ENCODE assay signal across 10 cellular contexts in genomic region chr12:115946867-115947695, GRCh38.
DNase-seq lines count a peak whose midpoint lies in the region; ATAC-seq, FAIRE-seq and TF ChIP-seq lines count a peak whose summit lies in the region.
"Had no signal": no experiment of that assay in that cellular context is flagged by ENCODE, and none has a peak within 500 bp of the region (broad histone marks: within the 10 kb centered on the region; RNA-seq: fewer than 3 reads in every experiment).

No MANE protein-coding gene starts in this region.

- H3K4me3 ChIP-seq in IMR-90 (ENCODE audit: insufficient read depth, low read depth, low read length), result no peak overlapping the region
- no peak overlapping the region for H3K4me3 ChIP-seq in K562
- H3K4me3 ChIP-seq in mesendoderm (ENCODE audit: low read length), result no peak overlapping the region

- H3K9me1 ChIP-seq in IMR-90 (ENCODE audit: insufficient read depth, low read length) (no peaks in the 10 kb centered on the region; the same call in 1 of the 2 replicates), K562 (ENCODE audit: control insufficient read depth, insufficient read depth, low read length) (no peaks in the 10 kb centered on the region)

- peak; percentile 16 for DNase-seq in EL
- DNase-seq in IMR-90, result peak; percentile 10
- DNase-seq in K562 (ENCODE audit: extremely low read depth in 1 of 4, low spot score in 3 of 4), result peak; percentile 34 to 56 (median 48)
- peak; percentile 17 for DNase-seq in mesendoderm
- no peak for DNase-seq in omental fat pad (ENCODE audit: low spot score)
- no peak for DNase-seq in NCI-H128 (lab: John Stamatoyannopoulos, UW; ENCODE audit: unreplicated experiment)
- DNase-seq: mesenchymal stem cell, NCI-H226 had no signal

- TF ChIP-seq EP300 in K562 (IDR thresholded peaks at IDR 0.05; ENCODE audit: low read length), result no peak

- BruUV-seq in IMR-90 (replicated peaks; lab: Mats Ljungman, UMichigan) (no TSS peak), K562 (replicated peaks; lab: Mats Ljungman, UMichigan) (no TSS peak)

- H3K27me3 ChIP-seq in IMR-90 (ENCODE audit: control insufficient read depth, insufficient read depth, low read length), result no peaks in the 10 kb centered on the region
- no peaks in the 10 kb centered on the region for H3K27me3 ChIP-seq in K562 (ENCODE audit: control insufficient read depth in 2 of 2, insufficient read depth in 2 of 2, low read length in 2 of 2)
- no peaks in the 10 kb centered on the region for H3K27me3 ChIP-seq in mesendoderm (ENCODE audit: insufficient read depth, low read length, poor library complexity)

- H3K23ac ChIP-seq in IMR-90 (ENCODE audit: low read depth, low read length) (no peak overlapping the region), mesendoderm (ENCODE audit: low read length) (no peak overlapping the region)

- TF ChIP-seq POLR2A in IMR-90 (IDR thresholded peaks at IDR 0.05; ENCODE audit: low read depth, low read length) (no peak), K562 (conservative IDR thresholded peaks at IDR 0.05) (no peak)

- H3K36me3 ChIP-seq in IMR-90 (ENCODE audit: control insufficient read depth, insufficient read depth, low read length) (no peaks in the 10 kb centered on the region), K562 (ENCODE audit: control insufficient read depth, insufficient read depth, low read length) (no peaks in the 10 kb centered on the region), mesendoderm (ENCODE audit: control insufficient read depth, insufficient read depth, low read length) (no peaks in the 10 kb centered on the region)

- H3K4me2 ChIP-seq in IMR-90 (ENCODE audit: low read depth, low read length) (no peak overlapping the region), K562 (ENCODE audit: insufficient read depth, low read length) (no peak overlapping the region), mesendoderm (ENCODE audit: low read length) (no peak overlapping the region)

- TF ChIP-seq RAD21 in IMR-90 (IDR thresholded peaks at IDR 0.05; ENCODE audit: low read length), result peak; percentile 45
- peak; percentile 38 to 75 for TF ChIP-seq RAD21 in K562 (CRISPR knock-in tag; conservative IDR thresholded peaks at IDR 0.05 in 1 of 2, IDR thresholded peaks at IDR 0.05 in 1 of 2)

- CTCF ChIA-PET in IMR-90 (lab: Yijun Ruan, JAX) (interaction anchor here (0.6 to 1.3 kb wide), 3 partner anchors 10 to 28 kb away, joined by 3 to 5 read pairs (median 4); no protein-coding TSS in a partner anchor), K562 (lab: Yijun Ruan, JAX; ENCODE audit: low intra/inter-chr PET ratio) (interaction anchor here (0.5 to 0.7 kb wide), 2 partner anchors 83 to 1438 kb away, joined by 3 read pairs; no protein-coding TSS in a partner anchor)

- in situ Hi-C loops in IMR-90 (cut with MboI; ENCODE audit: low sequenced_read_pairs), result no loop called here
- in situ Hi-C loops in K562 (cut with MboI), result loop anchor here (25.0 kb wide), 1 partner anchor 1960 kb away; no protein-coding TSS in a partner anchor

- H3K79me1 ChIP-seq in IMR-90 (ENCODE audit: low read depth in 1 of 2, low read length in 2 of 2) (no peaks in the 10 kb centered on the region), mesendoderm (ENCODE audit: low read length) (no peaks in the 10 kb centered on the region)

- FAIRE-seq in K562 (lab: Jason Lieb, UNC), result peak; percentile 79

- H3K14ac ChIP-seq in IMR-90 (replicated peaks; ENCODE audit: low read depth, low read length), result no peak overlapping the region

- no peaks in the 10 kb centered on the region for H3K9me3 ChIP-seq in IMR-90 (ENCODE audit: control insufficient read depth, insufficient read depth, low read length)
- no peaks in the 10 kb centered on the region for H3K9me3 ChIP-seq in K562 (replicated peaks; ENCODE audit: control insufficient read depth, insufficient read depth, low read depth, low read length)

- H2BK20ac ChIP-seq in IMR-90 (ENCODE audit: low read depth, low read length), result no peak overlapping the region

- H2AK9ac ChIP-seq in IMR-90 (replicated peaks; ENCODE audit: low read depth, low read length, poor library complexity), result no peak overlapping the region

- H3K79me2 ChIP-seq in K562 (ENCODE audit: control insufficient read depth, insufficient read depth, low read length) (no peaks in the 10 kb centered on the region), mesendoderm (ENCODE audit: control insufficient read depth, insufficient read depth, low read length) (no peaks in the 10 kb centered on the region)

- H2BK120ac ChIP-seq in IMR-90 (ENCODE audit: low read depth, low read length) (no peak overlapping the region), mesendoderm (ENCODE audit: low read depth, low read length) (no peak overlapping the region)

- H3K4ac ChIP-seq in IMR-90 (ENCODE audit: low read depth, low read length) (no peak overlapping the region), mesendoderm (ENCODE audit: low read depth, low read length) (no peak overlapping the region)

- H4K91ac ChIP-seq in IMR-90 (ENCODE audit: insufficient read depth, low read depth, low read length), result no peak overlapping the region

- H4K8ac ChIP-seq in IMR-90 (ENCODE audit: low read depth in 2 of 2, low read length in 2 of 2), result no peak overlapping the region
- no peak overlapping the region for H4K8ac ChIP-seq in mesendoderm (ENCODE audit: low read depth, low read length)

- H4K5ac ChIP-seq in IMR-90 (ENCODE audit: low read depth, low read length) (no peak overlapping the region), mesendoderm (ENCODE audit: low read length) (no peak overlapping the region)

- H2BK15ac ChIP-seq in IMR-90 (ENCODE audit: low read depth, low read length) (no peak overlapping the region), mesendoderm (replicated peaks; ENCODE audit: low read depth) (no peak overlapping the region)

- dilution Hi-C loops in IMR-90 (cut with HindIII; ENCODE audit: low sequenced_read_pairs, unreplicated experiment), result no loop called here

- H3K27ac ChIP-seq in IMR-90 (ENCODE audit: insufficient read depth, low read length), result no peak overlapping the region
- no peak overlapping the region for H3K27ac ChIP-seq in K562 (ENCODE audit: extremely low read depth, low read depth, low read length)
- H3K27ac ChIP-seq in mesendoderm (ENCODE audit: low read depth, low read length), result no peak overlapping the region

- H2AK5ac ChIP-seq in IMR-90 (ENCODE audit: low read depth, low read length), result no peak overlapping the region
- no peak overlapping the region for H2AK5ac ChIP-seq in mesendoderm (ENCODE audit: low read length)

- H4K20me1 ChIP-seq in IMR-90 (ENCODE audit: insufficient read depth, low read length) (no peaks in the 10 kb centered on the region), K562 (replicated peaks; ENCODE audit: control insufficient read depth, insufficient read depth, low read length) (no peaks in the 10 kb centered on the region)

- POLR2A ChIA-PET in IMR-90 (lab: Charles Lee; ENCODE audit: unreplicated experiment) (interaction anchor here (0.6 kb wide), 1 partner anchor 731 kb away, joined by 4 read pairs; no protein-coding TSS in a partner anchor), K562 (lab: Yijun Ruan, JAX) (interaction anchor here (0.7 kb wide), 1 partner anchor 666 kb away, joined by 3 read pairs; no protein-coding TSS in a partner anchor)

- no peak overlapping the region for H2AFZ ChIP-seq in IMR-90 (replicated peaks; ENCODE audit: low read length, poor library complexity)
- no peak overlapping the region for H2AFZ ChIP-seq in K562 (ENCODE audit: low read depth, low read length)

- ATAC-seq in IMR-90 (ENCODE audit: low read depth) (peak; percentile 42; the same call in 1 of the 2 replicates), K562 (peak; percentile 38; the same call in 2 of the 3 replicates), GM21360 (IDR thresholded peaks at IDR 0.05; ENCODE audit: unreplicated experiment) (no peak), HG03442 (IDR thresholded peaks at IDR 0.05; ENCODE audit: unreplicated experiment) (no peak), omental fat pad (ENCODE audit: low FRiP score) (no peak)

- H3K4me1 ChIP-seq in IMR-90 (ENCODE audit: control insufficient read depth, insufficient read depth, low read length) (no peaks in the 10 kb centered on the region; the same call in 1 of the 2 replicates), K562 (replicated peaks in 1 of 2; ENCODE audit: control insufficient read depth in 2 of 2, insufficient read depth in 2 of 2, low read length in 2 of 2) (no peaks in the 10 kb centered on the region; a peak in 1 of 5 replicates), mesendoderm (ENCODE audit: control insufficient read depth, low read depth, low read length) (no peaks in the 10 kb centered on the region)

- intact Hi-C loops in IMR-90 (cut with micrococcal nuclease) (loop anchor here (1.0 kb wide), 2 partner anchors 1285 to 1322 kb away; no protein-coding TSS in a partner anchor), K562 (cut with micrococcal nuclease) (loop anchor here (1.0 to 10.0 kb wide), 3 partner anchors 24 to 1282 kb away; no protein-coding TSS in a partner anchor)

- H2BK5ac ChIP-seq in IMR-90 (ENCODE audit: low read depth, low read length, poor library complexity, severe bottlenecking) (no peak overlapping the region), mesendoderm (ENCODE audit: low read length) (no peak overlapping the region)

- H3K9ac ChIP-seq in IMR-90 (ENCODE audit: low read depth, low read length) (no peak overlapping the region), K562 (ENCODE audit: insufficient read depth in 1 of 2, low read depth in 2 of 2, low read length in 2 of 2) (no peak overlapping the region), mesendoderm (ENCODE audit: low read length) (no peak overlapping the region)

- 69% methylated on average over 5 of the region's 19 CpGs; no CpG with 5 or more reads in 1 of the 2 experiments for WGBS in IMR-90 (ENCODE audit: extremely low coverage in 2 of 2, insufficient read length in 1 of 2), 2 experiments
- WGBS in K562 (ENCODE audit: insufficient coverage, low coverage, missing lambda C conversion rate), result 10% methylated on average over 19 of the region's 19 CpGs
- no CpG with 5 or more reads among the region's 19 CpGs for WGBS in mesendoderm (ENCODE audit: extremely low coverage, insufficient coverage, low lambda C conversion rate)

- no peak overlapping the region for H3K18ac ChIP-seq in IMR-90 (ENCODE audit: low read depth, low read length)
- no peak overlapping the region for H3K18ac ChIP-seq in mesendoderm (ENCODE audit: low read length)

- no peak overlapping the region for H3K56ac ChIP-seq in IMR-90 (ENCODE audit: extremely low read depth, insufficient read depth, low read length)
- H3K56ac ChIP-seq in mesendoderm (ENCODE audit: low read length), result no peak overlapping the region

- TF ChIP-seq CTCF in IMR-90 (conservative IDR thresholded peaks at IDR 0.05; ENCODE audit: low read depth, low read length), result peak; percentile 58
- TF ChIP-seq CTCF in K562 (IDR thresholded peaks at IDR 0.05 in 2 of 3, conservative IDR thresholded peaks at IDR 0.05 in 1 of 3; ENCODE audit: insufficient read depth in 2 of 3, low read depth in 1 of 3, low read length in 3 of 3), result peak; percentile 63 to 84 (median 76)
- TF ChIP-seq CTCF in omental fat pad (IDR thresholded peaks at IDR 0.05), result no peak

TF ChIP-seq in IMR-90, 13 proteins besides CTCF, POLR2A, EP300 and RAD21:
- TF ChIP-seq NFE2L2 (IDR thresholded peaks at IDR 0.05; ENCODE audit: low read depth, low read length), result no peak
- peak; percentile 30; the same call in 1 of the 2 replicates for TF ChIP-seq SMC3 (IDR thresholded peaks at IDR 0.05; ENCODE audit: low read depth, low read length)

Comparison
In these comparisons a context has a peak if more than half of its experiments do, and no peak if none do; other contexts are left out.
1. DNase-seq: peak in EL (single experiment), IMR-90 (single experiment), K562 (4 of 4) and mesendoderm (single experiment); none in omental fat pad (single experiment) and NCI-H128 (single experiment).
2. ATAC-seq: peak in IMR-90 (single experiment) and K562 (single experiment); none in GM21360 (single experiment), HG03442 (single experiment) and omental fat pad (single experiment).
3. CTCF ChIP-seq: peak in IMR-90 (single experiment) and K562 (3 of 3); none in omental fat pad (0 of 3).